Comparison of ENCODE assay signal across 8 cellular contexts in genomic region chr17:70168044-70168978, GRCh38. TPM values are rescaled to one million over a fixed set of nuclear protein-coding genes. Genes with fewer than 3 reads are reported as not detected.
A peak's percentile ranks its signal among the peaks of the same experiment; 100 is the strongest.
DNase-seq lines count a peak whose midpoint lies in the region; ATAC-seq and TF ChIP-seq lines count a peak whose summit lies in the region.

No MANE protein-coding gene starts in this region.

- peaks cover 20% of the 10 kb centered on the region for H3K4me1 Mint-ChIP-seq in activated CD4-positive, alpha-beta memory T cell treated with anti-CD3 and anti-CD28 coated beads for 36 hours (ENCODE audit: low read depth)
- peaks cover 4 to 5% of the 10 kb centered on the region in 2 donors for H3K4me1 Mint-ChIP-seq in natural killer cell treated with Interleukin-12 subunit alpha and Interleukin-12 subunit beta and Interleukin-15 and Interleukin-18, amount 100 ng/mL, for 72 hours (ENCODE audit: low read depth in 2 of 2)

- ATAC-seq in GM21737 (IDR thresholded peaks at IDR 0.05; ENCODE audit: unreplicated experiment) (peak; percentile 2), gastroesophageal sphincter (peak; percentile 37)
- ATAC-seq in natural killer cell treated with Interleukin-12 subunit alpha and Interleukin-12 subunit beta and Interleukin-15 and Interleukin-18, amount 100 ng/mL, for 72 hours: peak in 1 of 2 donors; percentile 21

- H3K4me3 ChIP-seq in NB4 (ENCODE audit: low read depth, low read length) (no peak overlapping the region), gastroesophageal sphincter (peak overlapping the region; percentile 53 to 75)

- H3K27ac ChIP-seq in gastroesophageal sphincter: peak overlapping the region; percentile 53 to 96 (median 94)

- H3K27me3 ChIP-seq in gastroesophageal sphincter: no peaks in the 10 kb centered on the region

- WGBS in gastroesophageal sphincter (ENCODE audit: low coverage in 1 of 2), 2 donors: 0 to 3% methylated on average over 17 to 21 of the region's 45 CpGs

- DNase-seq in ELR (ENCODE audit: low read depth) (peak; percentile 78), NB4 (ENCODE audit: low read depth) (peak; percentile 20), GF-D8 (lab: John Stamatoyannopoulos, UW) (no peak)
- peak; percentile 39 for DNase-seq in activated CD4-positive, alpha-beta memory T cell treated with anti-CD3 and anti-CD28 coated beads for 36 hours
- no peak for DNase-seq in natural killer cell treated with Interleukin-12 subunit alpha and Interleukin-12 subunit beta and Interleukin-15 and Interleukin-18, amount 100 ng/mL, for 72 hours (ENCODE audit: low spot score)
- DNase-seq in activated effector memory CD4-positive, alpha-beta T cell treated with anti-CD3 and anti-CD28 coated beads, Interleukin-2, amount 50 U/mL, for 16 hours: no peak

- peaks cover 59% of the 10 kb centered on the region for H3K27me3 Mint-ChIP-seq in activated CD4-positive, alpha-beta memory T cell treated with anti-CD3 and anti-CD28 coated beads for 36 hours
- H3K27me3 Mint-ChIP-seq in natural killer cell treated with Interleukin-12 subunit alpha and Interleukin-12 subunit beta and Interleukin-15 and Interleukin-18, amount 100 ng/mL, for 72 hours: peaks cover 46 to 51% of the 10 kb centered on the region in 2 donors

- TF ChIP-seq EP300 in gastroesophageal sphincter (IDR thresholded peaks at IDR 0.05): no peak

- peaks cover 0 to 41% (median 3%) of the 10 kb centered on the region in 3 donors for H3K4me1 ChIP-seq in gastroesophageal sphincter

- no peaks in the 10 kb centered on the region for H3K36me3 Mint-ChIP-seq in activated CD4-positive, alpha-beta memory T cell treated with anti-CD3 and anti-CD28 coated beads for 36 hours
- peaks cover 5% of the 10 kb centered on the region for H3K36me3 Mint-ChIP-seq in natural killer cell treated with Interleukin-12 subunit alpha and Interleukin-12 subunit beta and Interleukin-15 and Interleukin-18, amount 100 ng/mL, for 72 hours

- TF ChIP-seq CTCF in NB4 (IDR thresholded peaks at IDR 0.05; ENCODE audit: low read depth, low read length): no peak
- TF ChIP-seq CTCF in gastroesophageal sphincter (IDR thresholded peaks at IDR 0.05): peak; percentile 35 to 73 (median 62)

- no peaks in the 10 kb centered on the region for H3K36me3 ChIP-seq in gastroesophageal sphincter

- TF ChIP-seq POLR2A in NB4 (IDR thresholded peaks at IDR 0.05; ENCODE audit: extremely low read depth, insufficient read length): no peak
- no peak for TF ChIP-seq POLR2A in gastroesophageal sphincter (IDR thresholded peaks at IDR 0.05)

- H3K27ac Mint-ChIP-seq in activated CD4-positive, alpha-beta memory T cell treated with anti-CD3 and anti-CD28 coated beads for 36 hours: no peak overlapping the region
- H3K27ac Mint-ChIP-seq in natural killer cell treated with Interleukin-12 subunit alpha and Interleukin-12 subunit beta and Interleukin-15 and Interleukin-18, amount 100 ng/mL, for 72 hours: no peak overlapping the region

- H3K4me3 Mint-ChIP-seq in activated CD4-positive, alpha-beta memory T cell treated with anti-CD3 and anti-CD28 coated beads for 36 hours: peak overlapping the region; percentile 28
- H3K4me3 Mint-ChIP-seq in natural killer cell treated with Interleukin-12 subunit alpha and Interleukin-12 subunit beta and Interleukin-15 and Interleukin-18, amount 100 ng/mL, for 72 hours: peak overlapping the region; percentile 70

- CTCF ChIA-PET in activated CD4-positive, alpha-beta memory T cell treated with anti-CD3 and anti-CD28 coated beads for 36 hours (lab: Charles Lee): interaction anchor here (0.9 kb wide), 1 partner anchor 600 kb away, joined by 3 read pairs; no protein-coding TSS in a partner anchor

- no peaks in the 10 kb centered on the region for H3K9me3 Mint-ChIP-seq in activated CD4-positive, alpha-beta memory T cell treated with anti-CD3 and anti-CD28 coated beads for 36 hours
- H3K9me3 Mint-ChIP-seq in natural killer cell treated with Interleukin-12 subunit alpha and Interleukin-12 subunit beta and Interleukin-15 and Interleukin-18, amount 100 ng/mL, for 72 hours: no peaks in the 10 kb centered on the region

- POLR2A ChIA-PET in activated CD4-positive, alpha-beta memory T cell treated with anti-CD3 and anti-CD28 coated beads for 36 hours (lab: Charles Lee): no interaction called here

- intact Hi-C loops in activated CD4-positive, alpha-beta memory T cell treated with anti-CD3 and anti-CD28 coated beads for 36 hours (cut with micrococcal nuclease): loop anchor here (1.0 kb wide), 1 partner anchor 31 kb away; no protein-coding TSS in a partner anchor

- no peaks in the 10 kb centered on the region for H3K9me3 ChIP-seq in gastroesophageal sphincter

RNA-seq across cellular contexts. Expression of gene KCNJ2, which starts 1.0 kb away (rescaled TPM):
- not detected for total RNA-seq in activated CD4-positive, alpha-beta memory T cell treated with anti-CD3 and anti-CD28 coated beads for 36 hours
- 10 to 100 TPM in 1 of 4 donors, 1 to 10 TPM in 3; 2.8 to 11.3 (median 4.9) TPM for total RNA-seq in gastroesophageal sphincter
- under 1 TPM; 0.29 to 0.42 TPM for total RNA-seq in natural killer cell treated with Interleukin-12 subunit alpha and Interleukin-12 subunit beta and Interleukin-15 and Interleukin-18, amount 100 ng/mL, for 72 hours

Comparison
In these comparisons a context has a peak if more than half of its experiments do, and no peak if none do; other contexts are left out.
1. DNase-seq: peak in ELR (single experiment), NB4 (single experiment) and activated CD4-positive, alpha-beta memory T cell treated with anti-CD3 and anti-CD28 coated beads for 36 hours (single experiment); none in natural killer cell treated with Interleukin-12 subunit alpha and Interleukin-12 subunit beta and Interleukin-15 and Interleukin-18, amount 100 ng/mL, for 72 hours (single experiment), activated effector memory CD4-positive, alpha-beta T cell treated with anti-CD3 and anti-CD28 coated beads, Interleukin-2, amount 50 U/mL, for 16 hours (single experiment) and GF-D8 (single experiment).